ENCODE assay signal across 24 cellular contexts in the genomic region with DNA sequence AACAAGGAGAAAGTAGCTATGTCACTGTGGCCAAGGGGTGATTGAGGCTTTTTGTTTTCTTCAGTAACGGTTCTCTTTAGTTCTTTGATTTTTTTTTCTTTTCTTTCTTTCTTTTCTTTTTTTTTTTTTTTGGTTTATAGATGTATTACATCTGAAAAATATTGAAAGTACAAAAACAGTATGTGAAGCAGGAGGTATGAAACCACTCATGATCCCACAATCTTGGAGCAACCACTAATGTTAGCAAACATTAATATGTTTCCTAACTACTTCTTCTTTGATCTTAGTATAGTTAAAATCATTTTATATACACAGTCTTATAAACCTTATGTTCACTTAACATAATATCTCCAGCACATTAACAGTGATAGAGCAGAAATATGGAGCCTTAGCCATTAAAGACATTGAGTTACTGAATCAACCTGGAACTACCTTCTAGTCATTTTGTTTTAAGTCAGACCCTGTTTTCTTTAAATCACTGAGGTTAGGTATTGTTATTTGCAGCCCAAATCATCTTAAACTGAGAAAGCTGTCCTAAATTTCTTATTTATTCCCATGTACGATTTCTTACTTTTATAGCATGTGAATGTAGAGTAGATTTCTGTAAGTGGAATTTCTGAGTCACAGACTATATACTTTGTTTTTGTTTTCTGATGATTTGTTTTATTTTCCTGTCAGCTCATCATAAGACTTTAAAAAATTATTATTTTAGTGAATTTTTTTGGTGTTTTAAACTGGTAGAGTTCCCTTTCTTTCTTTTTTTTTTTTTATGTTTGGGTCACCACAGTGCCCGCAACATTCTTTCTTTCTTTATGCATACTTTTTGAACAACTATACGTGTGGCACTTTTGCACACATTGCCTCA. TPM values are rescaled to one million over a fixed set of nuclear protein-coding genes. Genes with fewer than 3 reads are reported as not detected.
A peak's percentile ranks its signal among the peaks of the same experiment; 100 is the strongest.
DNase-seq lines count a peak whose midpoint lies in the region; ATAC-seq, FAIRE-seq and TF ChIP-seq lines count a peak whose summit lies in the region.
"Had no signal": no experiment of that assay in that cellular context is flagged by ENCODE, and none has a peak within 500 bp of the region (broad histone marks: within the 10 kb centered on the region; RNA-seq: fewer than 3 reads in every experiment).

No MANE protein-coding gene starts in this region.

- peaks cover 48 to 50% of the 10 kb centered on the region in 2 donors for H3K4me1 Mint-ChIP-seq in natural killer cell
- H3K4me1 Mint-ChIP-seq in natural killer cell treated with Interleukin-12 subunit alpha and Interleukin-12 subunit beta and Interleukin-15 and Interleukin-18, amount 100 ng/mL, for 72 hours (ENCODE audit: low read depth in 2 of 2), result peaks cover 20 to 25% of the 10 kb centered on the region in 2 donors
- H3K4me1 Mint-ChIP-seq in activated T-helper 17 cell treated with anti-CD3 and anti-CD28 coated beads, Interleukin-2, amount 50 U/mL, for 72 hours, result peaks cover 31% of the 10 kb centered on the region

- H3K4me3 Mint-ChIP-seq in natural killer cell, result peak overlapping the region; percentile 28
- H3K4me3 Mint-ChIP-seq in natural killer cell treated with Interleukin-12 subunit alpha and Interleukin-12 subunit beta and Interleukin-15 and Interleukin-18, amount 100 ng/mL, for 72 hours, result no peak overlapping the region
- peak overlapping the region; percentile 39 for H3K4me3 Mint-ChIP-seq in activated T-helper 17 cell treated with anti-CD3 and anti-CD28 coated beads, Interleukin-2, amount 50 U/mL, for 72 hours
- H3K4me3 Mint-ChIP-seq: activated CD4-positive, alpha-beta memory T cell treated with anti-CD3 and anti-CD28 coated beads, Interleukin-2, amount 10 ng/mL, durations not matched to agents 7 days and 5 days; activated naive CD4-positive, alpha-beta T cell treated with anti-CD3 and anti-CD28 coated beads, Interleukin-2, amount 50 U/mL, for 24 hours; CD4-positive, CD25-positive, alpha-beta regulatory T cell; dendritic cell treated with granulocyte-macrophage colony-stimulating factor and Interleukin-4, amounts not matched to agents 40 ng/mL and 50 ng/mL, for 4 days had no signal

- H3K27me3 Mint-ChIP-seq in natural killer cell (ENCODE audit: low read depth in 2 of 2), result no peaks in the 10 kb centered on the region
- H3K27me3 Mint-ChIP-seq in natural killer cell treated with Interleukin-12 subunit alpha and Interleukin-12 subunit beta and Interleukin-15 and Interleukin-18, amount 100 ng/mL, for 72 hours, result no peaks in the 10 kb centered on the region
- H3K27me3 Mint-ChIP-seq in activated T-helper 17 cell treated with anti-CD3 and anti-CD28 coated beads, Interleukin-2, amount 50 U/mL, for 72 hours, result no peaks in the 10 kb centered on the region
- H3K27me3 Mint-ChIP-seq: activated CD4-positive, alpha-beta memory T cell treated with anti-CD3 and anti-CD28 coated beads, Interleukin-2, amount 10 ng/mL, durations not matched to agents 7 days and 5 days; activated naive CD4-positive, alpha-beta T cell treated with anti-CD3 and anti-CD28 coated beads, Interleukin-2, amount 50 U/mL, for 24 hours; CD4-positive, CD25-positive, alpha-beta regulatory T cell; dendritic cell treated with granulocyte-macrophage colony-stimulating factor and Interleukin-4, amounts not matched to agents 40 ng/mL and 50 ng/mL, for 4 days had no signal

- H3K9me3 Mint-ChIP-seq in natural killer cell, result no peaks in the 10 kb centered on the region
- no peaks in the 10 kb centered on the region for H3K9me3 Mint-ChIP-seq in natural killer cell treated with Interleukin-12 subunit alpha and Interleukin-12 subunit beta and Interleukin-15 and Interleukin-18, amount 100 ng/mL, for 72 hours
- H3K9me3 Mint-ChIP-seq in activated T-helper 17 cell treated with anti-CD3 and anti-CD28 coated beads, Interleukin-2, amount 50 U/mL, for 72 hours, result no peaks in the 10 kb centered on the region
- H3K9me3 Mint-ChIP-seq: activated naive CD4-positive, alpha-beta T cell treated with anti-CD3 and anti-CD28 coated beads, Interleukin-2, amount 50 U/mL, for 24 hours; CD4-positive, CD25-positive, alpha-beta regulatory T cell; dendritic cell treated with granulocyte-macrophage colony-stimulating factor and Interleukin-4, amounts not matched to agents 40 ng/mL and 50 ng/mL, for 4 days had no signal

- H3K36me3 Mint-ChIP-seq in natural killer cell, result no peaks in the 10 kb centered on the region
- H3K36me3 Mint-ChIP-seq in natural killer cell treated with Interleukin-12 subunit alpha and Interleukin-12 subunit beta and Interleukin-15 and Interleukin-18, amount 100 ng/mL, for 72 hours, result no peaks in the 10 kb centered on the region
- no peaks in the 10 kb centered on the region for H3K36me3 Mint-ChIP-seq in activated T-helper 17 cell treated with anti-CD3 and anti-CD28 coated beads, Interleukin-2, amount 50 U/mL, for 72 hours (ENCODE audit: low read depth)
- H3K36me3 Mint-ChIP-seq: activated naive CD4-positive, alpha-beta T cell treated with anti-CD3 and anti-CD28 coated beads, Interleukin-2, amount 50 U/mL, for 24 hours had no signal

- peak; percentile 63 for FAIRE-seq in frontal cortex (lab: Jason Lieb, UNC)
- FAIRE-seq: H1 had no signal

- peak overlapping the region; percentile 27 to 40 for H3K27ac Mint-ChIP-seq in natural killer cell
- no peak overlapping the region for H3K27ac Mint-ChIP-seq in natural killer cell treated with Interleukin-12 subunit alpha and Interleukin-12 subunit beta and Interleukin-15 and Interleukin-18, amount 100 ng/mL, for 72 hours
- H3K27ac Mint-ChIP-seq in activated T-helper 17 cell treated with anti-CD3 and anti-CD28 coated beads, Interleukin-2, amount 50 U/mL, for 72 hours, result peak overlapping the region; percentile 88
- H3K27ac Mint-ChIP-seq: activated CD4-positive, alpha-beta memory T cell treated with anti-CD3 and anti-CD28 coated beads, Interleukin-2, amount 10 ng/mL, durations not matched to agents 7 days and 5 days; activated naive CD4-positive, alpha-beta T cell treated with anti-CD3 and anti-CD28 coated beads, Interleukin-2, amount 50 U/mL, for 24 hours; dendritic cell treated with granulocyte-macrophage colony-stimulating factor and Interleukin-4, amounts not matched to agents 40 ng/mL and 50 ng/mL, for 4 days had no signal

- ATAC-seq in natural killer cell, result no peak
- ATAC-seq in natural killer cell treated with Interleukin-12 subunit alpha and Interleukin-12 subunit beta and Interleukin-15 and Interleukin-18, amount 100 ng/mL, for 72 hours, result no peak
- peak; percentile 63 for ATAC-seq in activated T-helper 17 cell treated with anti-CD3 and anti-CD28 coated beads, Interleukin-2, amount 50 U/mL, for 72 hours (replicated peaks)
- ATAC-seq in HG03565 (IDR thresholded peaks at IDR 0.05; ENCODE audit: unreplicated experiment), result no peak
- no peak for ATAC-seq in GM19397 (IDR thresholded peaks at IDR 0.05; ENCODE audit: unreplicated experiment)
- no peak for ATAC-seq in GM21515 (IDR thresholded peaks at IDR 0.05; ENCODE audit: unreplicated experiment)
- ATAC-seq: left colon had no signal

- no peak for DNase-seq in natural killer cell
- no peak for DNase-seq in natural killer cell treated with Interleukin-12 subunit alpha and Interleukin-12 subunit beta and Interleukin-15 and Interleukin-18, amount 100 ng/mL, for 72 hours (ENCODE audit: low spot score)
- no peak for DNase-seq in frontal cortex (ENCODE audit: low spot score in 2 of 2)
- no peak for DNase-seq in GM13976 (ENCODE audit: low spot score)
- DNase-seq: activated CD4-positive, alpha-beta memory T cell treated with anti-CD3 and anti-CD28 coated beads, Interleukin-2, amount 10 ng/mL, durations not matched to agents 7 days and 5 days; activated T-cell treated with anti-CD3 and anti-CD28 coated beads, Interleukin-2, amount 50 U/mL, for 48 hours; CD4-positive, CD25-positive, alpha-beta regulatory T cell; DMS79; left colon; NCI-H1436 treated with DMSO at 0.1 percent for 48 hours; NCI-H2171 treated with DMSO at 0.1 percent for 48 hours; NCI-H526 treated with DMSO at 0.1 percent for 48 hours; SHP77; stimulated activated CD4-positive, alpha-beta T cell treated with anti-CD3 and anti-CD28 coated beads, Interleukin-4, amount 100 ng/mL, for 24 hours; T-helper 2 cell; uterus; WERI-Rb-1 had no signal

- intact Hi-C loops in natural killer cell (cut with micrococcal nuclease), result no loop called here

- no peak for TF ChIP-seq CTCF in natural killer cell (IDR thresholded peaks at IDR 0.05)
- no peak for TF ChIP-seq CTCF in GM13976 (IDR thresholded peaks at IDR 0.05; ENCODE audit: borderline replicate concordance, control extremely low read depth, extremely low read depth, insufficient read depth, missing control alignments)

- in situ Hi-C loops in GM13976 (cut with MboI; ENCODE audit: low sequenced_read_pairs, unreplicated experiment), result no loop called here

RNA-seq across cellular contexts. Expression of a gene that starts 45.7 kb away (rescaled TPM):
- total RNA-seq in natural killer cell (10 to 100 TPM; 29.5 to 32.1 (median 31.3) TPM), frontal cortex (4.9 TPM)
- total RNA-seq in natural killer cell treated with Interleukin-12 subunit alpha and Interleukin-12 subunit beta and Interleukin-15 and Interleukin-18, amount 100 ng/mL, for 72 hours, result 10 to 100 TPM in 1 of 2 donors, 1 to 10 TPM in 1; 9.3 to 12.1 TPM
- 10 to 100 TPM; 16.8 to 31.5 TPM for total RNA-seq in activated T-helper 17 cell treated with anti-CD3 and anti-CD28 coated beads, Interleukin-2, amount 50 U/mL, for 72 hours

Comparison
In these comparisons a context has a peak if more than half of its experiments do, and no peak if none do; other contexts are left out.
1. H3K27ac Mint-ChIP-seq: peak in natural killer cell (2 of 2) and activated T-helper 17 cell treated with anti-CD3 and anti-CD28 coated beads, Interleukin-2, amount 50 U/mL, for 72 hours (single experiment); none in natural killer cell treated with Interleukin-12 subunit alpha and Interleukin-12 subunit beta and Interleukin-15 and Interleukin-18, amount 100 ng/mL, for 72 hours (0 of 2).